1 cellular context compared by ENCODE assay signal in the genomic region with DNA sequence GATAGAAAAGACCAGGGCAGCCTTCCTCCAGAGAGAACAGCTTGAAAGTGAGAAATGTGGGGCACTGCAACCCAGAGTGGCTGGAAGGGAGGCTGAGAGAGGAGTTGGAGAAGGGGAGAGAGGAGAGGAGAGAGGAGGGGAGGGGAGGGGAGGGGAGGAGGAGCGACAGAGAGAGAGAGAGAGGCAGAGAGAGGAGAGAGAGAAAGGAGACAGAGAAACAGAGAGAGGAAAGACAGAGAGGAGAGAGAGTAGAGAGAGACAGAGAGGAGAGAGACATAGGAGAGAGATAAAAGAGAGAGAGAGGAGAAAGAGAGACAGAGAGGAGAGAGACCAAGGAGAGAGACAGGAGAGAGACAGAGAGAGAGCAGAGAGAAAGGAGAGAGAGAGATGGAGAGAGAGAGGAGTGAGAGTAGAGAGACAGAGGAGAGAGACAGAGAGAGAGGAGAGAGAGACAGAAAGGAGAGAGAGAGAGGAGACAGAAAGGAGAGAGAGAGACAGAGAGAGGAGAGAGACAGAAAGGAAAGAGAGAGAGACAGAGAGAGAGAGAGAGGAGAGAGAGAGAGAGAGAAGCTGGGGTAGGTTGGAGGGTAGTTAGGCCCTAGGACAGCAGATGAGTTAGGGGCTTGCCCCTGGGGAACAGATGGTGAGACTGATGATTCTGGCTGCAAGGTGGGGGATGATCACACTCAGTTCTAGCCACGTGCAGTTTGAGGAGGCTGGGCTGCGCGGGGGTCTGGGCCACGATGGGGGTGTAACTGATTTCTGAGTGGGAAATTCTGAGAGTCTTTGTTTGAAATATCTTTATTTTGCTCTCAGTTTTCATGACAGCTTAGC.
TF ChIP-seq lines count a peak whose summit lies in the region.

No MANE protein-coding gene starts in this region.

TF ChIP-seq in HepG2, 621 proteins besides CTCF, POLR2A, EP300 and RAD21:
- TF ChIP-seq, protein P1, sequence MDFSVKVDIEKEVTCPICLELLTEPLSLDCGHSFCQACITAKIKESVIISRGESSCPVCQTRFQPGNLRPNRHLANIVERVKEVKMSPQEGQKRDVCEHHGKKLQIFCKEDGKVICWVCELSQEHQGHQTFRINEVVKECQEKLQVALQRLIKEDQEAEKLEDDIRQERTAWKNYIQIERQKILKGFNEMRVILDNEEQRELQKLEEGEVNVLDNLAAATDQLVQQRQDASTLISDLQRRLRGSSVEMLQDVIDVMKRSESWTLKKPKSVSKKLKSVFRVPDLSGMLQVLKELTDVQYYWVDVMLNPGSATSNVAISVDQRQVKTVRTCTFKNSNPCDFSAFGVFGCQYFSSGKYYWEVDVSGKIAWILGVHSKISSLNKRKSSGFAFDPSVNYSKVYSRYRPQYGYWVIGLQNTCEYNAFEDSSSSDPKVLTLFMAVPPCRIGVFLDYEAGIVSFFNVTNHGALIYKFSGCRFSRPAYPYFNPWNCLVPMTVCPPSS (IDR thresholded peaks at IDR 0.05), result 0 out of 2 replicates have a peak, but pooled peaks have one; percentile 33
- TF ChIP-seq SALL1 (CRISPR knock-in tag; IDR thresholded peaks at IDR 0.05) (no peak), PCBP2 (optimal IDR thresholded peaks at IDR 0.05; ENCODE audit: low read depth, low read length, poor library complexity, severe bottlenecking) (peak; percentile 47), HNRNPK (IDR thresholded peaks at IDR 0.05; ENCODE audit: low read depth, low read length, poor library complexity, severe bottlenecking) (peak; percentile 69)
